In genomic region chr5:180803181-180804128, GRCh38 we compare ENCODE assay signal across 8 cellular contexts. TPM values are rescaled to one million over a fixed set of nuclear protein-coding genes. Genes with fewer than 3 reads are reported as not detected.
DNase-seq lines count a peak whose midpoint lies in the region; TF ChIP-seq lines count a peak whose summit lies in the region.

No MANE protein-coding gene starts in this region.

- H3K27me3 ChIP-seq in H9 (ENCODE audit: insufficient read depth, low read length) (no peaks in the 10 kb centered on the region), esophagus muscularis mucosa (no peaks in the 10 kb centered on the region), neural cell (ENCODE audit: insufficient read depth, low read depth, low read length) (no peaks in the 10 kb centered on the region), suprapubic skin (no peaks in the 10 kb centered on the region)

- H2AK5ac ChIP-seq in H9 (ENCODE audit: insufficient read length, low read length) = no peak overlapping the region

- H3K56ac ChIP-seq in H9 (ENCODE audit: insufficient read length, low read depth, low read length) = no peak overlapping the region

- no peak for TF ChIP-seq RAD21 in neural cell (conservative IDR thresholded peaks at IDR 0.05)

- DNase-seq in GM10248 (ENCODE audit: extremely low spot score) = peak; percentile 88
- no peak for DNase-seq in H9
- peak; percentile 96 for DNase-seq in NB4 (ENCODE audit: low read depth)
- DNase-seq in activated T-cell treated with anti-CD3 and anti-CD28 coated beads for 1 hour (ENCODE audit: low read depth) = peak; percentile 74
- DNase-seq in esophagus muscularis mucosa (ENCODE audit: extremely low spot score) = no peak
- DNase-seq in suprapubic skin (ENCODE audit: low spot score in 2 of 2) = peak; percentile 87 to 88
- DNase-seq in DMS79 treated with DMSO at 0.1 percent for 48 hours (lab: John Stamatoyannopoulos, UW) = no peak

- H3K4me1 ChIP-seq in H9 (ENCODE audit: insufficient read depth, low read length) = peaks cover 10% of the 10 kb centered on the region
- peaks cover 85 to 92% (median 91%) of the 10 kb centered on the region in 4 donors for H3K4me1 ChIP-seq in esophagus muscularis mucosa
- peaks cover 92% of the 10 kb centered on the region for H3K4me1 ChIP-seq in suprapubic skin

- H3K79me2 ChIP-seq in H9 (ENCODE audit: insufficient read depth, low read length) = peaks cover 29% of the 10 kb centered on the region; the same call in 1 of the 2 replicates
- peaks cover 34% of the 10 kb centered on the region for H3K79me2 ChIP-seq in neural cell (replicated peaks; ENCODE audit: insufficient read depth, low read length)

- H3K36me3 Mint-ChIP-seq in H9 (ENCODE audit: insufficient read depth in 1 of 3, low read depth in 3 of 3) = peaks cover 4 to 48% (median 28%) of the 10 kb centered on the region in 3 experiments

- POLR2A ChIA-PET in GM10248 (lab: Yijun Ruan, JAX) = interaction anchor here (0.7 kb wide), 1 partner anchor 27 kb away, joined by 7 read pairs; no protein-coding TSS in a partner anchor

- H4K5ac ChIP-seq in H9 (ENCODE audit: insufficient read length, low read depth, low read length) = no peak overlapping the region

- H2BK5ac ChIP-seq in H9 (ENCODE audit: insufficient read length, low read length) = no peak overlapping the region

- peak overlapping the region; percentile 64 for H3K4me3 ChIP-seq in NB4 (ENCODE audit: low read depth, low read length)
- H3K4me3 ChIP-seq in esophagus muscularis mucosa = peak overlapping the region; percentile 86 to 99 (median 94)
- peak overlapping the region; percentile 69 for H3K4me3 ChIP-seq in neural cell (ENCODE audit: low read length)
- H3K4me3 ChIP-seq in suprapubic skin = peak overlapping the region; percentile 95

- no peaks in the 10 kb centered on the region for H3K9me3 ChIP-seq in H9 (ENCODE audit: control insufficient read depth, low read depth, low read length)
- H3K9me3 ChIP-seq in esophagus muscularis mucosa = no peaks in the 10 kb centered on the region
- H3K9me3 ChIP-seq in neural cell (ENCODE audit: low read length) = no peaks in the 10 kb centered on the region
- no peaks in the 10 kb centered on the region for H3K9me3 ChIP-seq in suprapubic skin

- H3K4me1 Mint-ChIP-seq in H9 = peaks cover 61 to 67% of the 10 kb centered on the region in 2 experiments

- no peak overlapping the region for H4K8ac ChIP-seq in H9 (replicated peaks; ENCODE audit: insufficient read length, low read depth, low read length)

- H3K9me3 Mint-ChIP-seq in H9 = no peaks in the 10 kb centered on the region

- peak overlapping the region; percentile 62; the same call in 1 of the 2 replicates for H3K14ac ChIP-seq in H9 (ENCODE audit: insufficient read depth, low read length)

- no peak overlapping the region for H3K4ac ChIP-seq in H9 (ENCODE audit: low read depth, low read length)

- CTCF ChIA-PET in GM10248 (lab: Yijun Ruan, JAX) = interaction anchor here (0.6 to 1.4 kb wide), 5 partner anchors 9 to 66 kb away, joined by 3 to 5 read pairs (median 4); no protein-coding TSS in a partner anchor

- no peak overlapping the region for H2BK20ac ChIP-seq in H9 (ENCODE audit: low read depth, low read length, poor library complexity, severe bottlenecking)

- WGBS in H9 (ENCODE audit: extremely low coverage, insufficient read length, low lambda C conversion rate) = no CpG with 5 or more reads among the region's 41 CpGs
- WGBS in esophagus muscularis mucosa = 29% methylated on average over 25 of the region's 41 CpGs
- 4% methylated on average over 21 of the region's 41 CpGs for WGBS in suprapubic skin

- H3K4me2 ChIP-seq in H9 (ENCODE audit: insufficient read depth, insufficient read length, low read length) = peak overlapping the region; percentile 20
- H3K4me2 ChIP-seq in neural cell (ENCODE audit: low read length) = peak overlapping the region; percentile 19

- no peak overlapping the region for H2BK120ac ChIP-seq in H9 (ENCODE audit: low read depth, low read length, poor library complexity, severe bottlenecking)

- no peak overlapping the region for H3K9ac ChIP-seq in H9 (ENCODE audit: extremely low read depth, insufficient read length, low read length)
- H3K9ac ChIP-seq in neural cell (ENCODE audit: low read length) = no peak overlapping the region

- H3K4me3 Mint-ChIP-seq in H9 = peak overlapping the region; percentile 49 to 72

- no peak for TF ChIP-seq CTCF in GM10248 (IDR thresholded peaks at IDR 0.05; ENCODE audit: control extremely low read depth, extremely low read depth, low read depth, missing control alignments)
- TF ChIP-seq CTCF in H9 (conservative IDR thresholded peaks at IDR 0.05) = peak; percentile 39; the same call in 2 of the 3 replicates
- peak; percentile 21 for TF ChIP-seq CTCF in NB4 (IDR thresholded peaks at IDR 0.05; ENCODE audit: low read depth, low read length)
- TF ChIP-seq CTCF in esophagus muscularis mucosa (IDR thresholded peaks at IDR 0.05) = no peak
- no peak for TF ChIP-seq CTCF in neural cell (IDR thresholded peaks at IDR 0.05; ENCODE audit: poor library complexity, severe bottlenecking)
- TF ChIP-seq CTCF in suprapubic skin (IDR thresholded peaks at IDR 0.05) = no peak

- H3K18ac ChIP-seq in H9 (ENCODE audit: insufficient read length, low read depth, low read length) = no peak overlapping the region

- H3K23me2 ChIP-seq in H9 (ENCODE audit: insufficient read length, low read depth, low read length, poor library complexity, severe bottlenecking) = no peaks in the 10 kb centered on the region

- peaks cover 0 to 20% (median 12%) of the 10 kb centered on the region in 4 donors for H3K36me3 ChIP-seq in esophagus muscularis mucosa
- H3K36me3 ChIP-seq in neural cell (ENCODE audit: insufficient read depth, low read length) = no peaks in the 10 kb centered on the region
- peaks cover 3% of the 10 kb centered on the region for H3K36me3 ChIP-seq in suprapubic skin

- no peak overlapping the region for H2BK15ac ChIP-seq in H9 (ENCODE audit: low read depth, low read length)

- TF ChIP-seq EP300 in esophagus muscularis mucosa (IDR thresholded peaks at IDR 0.05) (no peak), neural cell (conservative IDR thresholded peaks at IDR 0.05; ENCODE audit: poor library complexity, severe bottlenecking) (no peak), suprapubic skin (IDR thresholded peaks at IDR 0.05) (no peak)

- H3K27ac ChIP-seq in H9 (ENCODE audit: insufficient read length, low read depth, low read length) (no peak overlapping the region), esophagus muscularis mucosa (replicated peaks in 1 of 4) (peak overlapping the region; percentile 97 to 100 (median 98)), neural cell (ENCODE audit: low read length) (no peak overlapping the region), suprapubic skin (peak overlapping the region; percentile 99)

- TF ChIP-seq POLR2A in NB4 (IDR thresholded peaks at IDR 0.05; ENCODE audit: extremely low read depth, insufficient read length) (peak; percentile 52), esophagus muscularis mucosa (IDR thresholded peaks at IDR 0.05; ENCODE audit: low read depth) (peak; percentile 40), suprapubic skin (IDR thresholded peaks at IDR 0.05) (peak in 1 of 2 donors; percentile 54)

- H4K20me1 ChIP-seq in H9 (ENCODE audit: control insufficient read depth, insufficient read depth, insufficient read length) = no peaks in the 10 kb centered on the region
- H4K20me1 ChIP-seq in neural cell (ENCODE audit: insufficient read depth) = no peaks in the 10 kb centered on the region

- no peak overlapping the region for H3K23ac ChIP-seq in H9 (ENCODE audit: insufficient read length, low read depth, low read length)

- no peaks in the 10 kb centered on the region for H3F3A ChIP-seq in neural cell (ENCODE audit: insufficient read depth, low read length, poor library complexity, severe bottlenecking)

- H3K27me3 Mint-ChIP-seq in H9 (ENCODE audit: low read depth) = no peaks in the 10 kb centered on the region

- peaks cover 6% of the 10 kb centered on the region for H3K79me1 ChIP-seq in H9 (ENCODE audit: insufficient read depth, low read depth, low read length, poor library complexity, severe bottlenecking)

- no peaks in the 10 kb centered on the region for H3K9me2 ChIP-seq in neural cell (ENCODE audit: insufficient read depth, low read length)

- H2BK12ac ChIP-seq in H9 (ENCODE audit: insufficient read length, low read depth, low read length) = no peak overlapping the region

- H3T11ph ChIP-seq in H9 (ENCODE audit: low read length) = no peak overlapping the region

- H2AFZ ChIP-seq in H9 (ENCODE audit: low read length) = no peak overlapping the region
- H2AFZ ChIP-seq in neural cell (ENCODE audit: low read depth, low read length) = no peak overlapping the region

- no peak overlapping the region for H4K91ac ChIP-seq in H9 (ENCODE audit: insufficient read length, low read depth, low read length)

- intact Hi-C loops in esophagus muscularis mucosa (cut with DNase I) = no loop called here

- peak overlapping the region; percentile 84 to 94 (median 87); a peak in 6 of 7 replicates for H3K27ac Mint-ChIP-seq in H9

TF ChIP-seq in neural cell, 6 proteins besides CTCF, POLR2A, EP300 and RAD21 (continues in another document):
- TF ChIP-seq EZH2 (IDR thresholded peaks at IDR 0.05; ENCODE audit: borderline replicate concordance, insufficient read depth, low read length, poor library complexity, severe bottlenecking) = no peak

RNA-seq across cellular contexts. Expression of gene MGAT1, which starts 0.8 kb away (rescaled TPM):
- total RNA-seq in H9 (2021) = 72.2 and 72.7 TPM in 2 replicates
- total RNA-seq in esophagus muscularis mucosa = 100 to 1,000 TPM; 132 to 205 (median 190) TPM
- 31.8 and 42.6 TPM in 2 replicates for polyA plus RNA-seq in neural cell
- polyA minus RNA-seq in neural cell = 43.2 and 48.9 TPM in 2 replicates
- total RNA-seq in suprapubic skin = 100 to 1,000 TPM; 122 to 137 (median 125) TPM

RNA-seq across cellular contexts. Expression of gene ZFP62, which starts 57.6 kb away (rescaled TPM):
- total RNA-seq in H9 (2021) = 16.2 and 19.6 TPM in 2 replicates
- 10 to 100 TPM; 17.7 to 22.8 (median 20.5) TPM for total RNA-seq in esophagus muscularis mucosa
- 51.1 and 69.1 TPM in 2 replicates for polyA plus RNA-seq in neural cell
- polyA minus RNA-seq in neural cell = 75.7 and 95.0 TPM in 2 replicates
- 10 to 100 TPM; 35.5 to 41.1 (median 39.1) TPM for total RNA-seq in suprapubic skin

Comparison
In these comparisons a context has a peak if more than half of its experiments do, and no peak if none do; other contexts are left out.
1. DNase-seq: peak in GM10248 (single experiment), NB4 (single experiment), activated T-cell treated with anti-CD3 and anti-CD28 coated beads for 1 hour (single experiment) and suprapubic skin (2 of 2); none in H9 (single experiment), esophagus muscularis mucosa (single experiment) and DMS79 treated with DMSO at 0.1 percent for 48 hours (single experiment).
2. CTCF ChIP-seq: peak in H9 (single experiment) and NB4 (single experiment); none in GM10248 (single experiment), esophagus muscularis mucosa (0 of 3), neural cell (single experiment) and suprapubic skin (0 of 2).
3. H3K27ac ChIP-seq: peak in esophagus muscularis mucosa (4 of 4) and suprapubic skin (single experiment); none in H9 (single experiment) and neural cell (single experiment).
4. Peak in every context shown above with its lines, with median percentiles within 50 percentile points of each other: H3K4me3 ChIP-seq.